Comparison of ENCODE assay signal across 1 cellular context in genomic region chrX:78945186-78945912, GRCh38.
A peak's percentile ranks its signal among the peaks of the same experiment; 100 is the strongest.
TF ChIP-seq lines count a peak whose summit lies in the region.

A gene with protein sequence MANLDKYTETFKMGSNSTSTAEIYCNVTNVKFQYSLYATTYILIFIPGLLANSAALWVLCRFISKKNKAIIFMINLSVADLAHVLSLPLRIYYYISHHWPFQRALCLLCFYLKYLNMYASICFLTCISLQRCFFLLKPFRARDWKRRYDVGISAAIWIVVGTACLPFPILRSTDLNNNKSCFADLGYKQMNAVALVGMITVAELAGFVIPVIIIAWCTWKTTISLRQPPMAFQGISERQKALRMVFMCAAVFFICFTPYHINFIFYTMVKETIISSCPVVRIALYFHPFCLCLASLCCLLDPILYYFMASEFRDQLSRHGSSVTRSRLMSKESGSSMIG (plus strand): TSS chrX:78945391. CDS start chrX:78960521, 15,130 bp downstream.

TF ChIP-seq in GM12878, 131 proteins besides CTCF, POLR2A, EP300 and RAD21 (continued from another document and continues in another):
- TF ChIP-seq, protein P1, sequence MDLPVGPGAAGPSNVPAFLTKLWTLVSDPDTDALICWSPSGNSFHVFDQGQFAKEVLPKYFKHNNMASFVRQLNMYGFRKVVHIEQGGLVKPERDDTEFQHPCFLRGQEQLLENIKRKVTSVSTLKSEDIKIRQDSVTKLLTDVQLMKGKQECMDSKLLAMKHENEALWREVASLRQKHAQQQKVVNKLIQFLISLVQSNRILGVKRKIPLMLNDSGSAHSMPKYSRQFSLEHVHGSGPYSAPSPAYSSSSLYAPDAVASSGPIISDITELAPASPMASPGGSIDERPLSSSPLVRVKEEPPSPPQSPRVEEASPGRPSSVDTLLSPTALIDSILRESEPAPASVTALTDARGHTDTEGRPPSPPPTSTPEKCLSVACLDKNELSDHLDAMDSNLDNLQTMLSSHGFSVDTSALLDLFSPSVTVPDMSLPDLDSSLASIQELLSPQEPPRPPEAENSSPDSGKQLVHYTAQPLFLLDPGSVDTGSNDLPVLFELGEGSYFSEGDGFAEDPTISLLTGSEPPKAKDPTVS (IDR thresholded peaks at IDR 0.05; ENCODE audit: low read depth, low read length) = no peak
- no peak for TF ChIP-seq ZNF217 (IDR thresholded peaks at IDR 0.05)
- no peak for TF ChIP-seq E2F8 (IDR thresholded peaks at IDR 0.05; ENCODE audit: low read depth, partially characterized antibody)
- peak; percentile 79 for TF ChIP-seq SMAD1 (IDR thresholded peaks at IDR 0.05; ENCODE audit: low read depth, partially characterized antibody)
- TF ChIP-seq ZNF24 (IDR thresholded peaks at IDR 0.05) = no peak; the same call in 1 of the 2 replicates
- no peak for TF ChIP-seq GABPA (IDR thresholded peaks at IDR 0.05; ENCODE audit: low read depth)
- TF ChIP-seq CBFB (IDR thresholded peaks at IDR 0.05; ENCODE audit: low read depth) = peak; percentile 81
- TF ChIP-seq ZBED1 (IDR thresholded peaks at IDR 0.05; ENCODE audit: borderline replicate concordance) = peak; percentile 47; the same call in 1 of the 2 replicates
- TF ChIP-seq FOXM1 (IDR thresholded peaks at IDR 0.05; ENCODE audit: low read depth, low read length) = peak; percentile 54; the same call in 1 of the 2 replicates
- TF ChIP-seq JUND (IDR thresholded peaks at IDR 0.05; ENCODE audit: low read depth, low read length) = no peak
- TF ChIP-seq PAX5 (IDR thresholded peaks at IDR 0.05; ENCODE audit: borderline replicate concordance, low read depth, low read length) = peak; percentile 14; the same call in 1 of the 2 replicates
- TF ChIP-seq PML (IDR thresholded peaks at IDR 0.05; ENCODE audit: low read length) = peak; percentile 67; the same call in 1 of the 2 replicates
- TF ChIP-seq RELB (IDR thresholded peaks at IDR 0.05; ENCODE audit: low read depth) = peak; percentile 93
- TF ChIP-seq ATF7 (IDR thresholded peaks at IDR 0.05; ENCODE audit: low read depth) = peak; percentile 81
- TF ChIP-seq, protein P2, sequence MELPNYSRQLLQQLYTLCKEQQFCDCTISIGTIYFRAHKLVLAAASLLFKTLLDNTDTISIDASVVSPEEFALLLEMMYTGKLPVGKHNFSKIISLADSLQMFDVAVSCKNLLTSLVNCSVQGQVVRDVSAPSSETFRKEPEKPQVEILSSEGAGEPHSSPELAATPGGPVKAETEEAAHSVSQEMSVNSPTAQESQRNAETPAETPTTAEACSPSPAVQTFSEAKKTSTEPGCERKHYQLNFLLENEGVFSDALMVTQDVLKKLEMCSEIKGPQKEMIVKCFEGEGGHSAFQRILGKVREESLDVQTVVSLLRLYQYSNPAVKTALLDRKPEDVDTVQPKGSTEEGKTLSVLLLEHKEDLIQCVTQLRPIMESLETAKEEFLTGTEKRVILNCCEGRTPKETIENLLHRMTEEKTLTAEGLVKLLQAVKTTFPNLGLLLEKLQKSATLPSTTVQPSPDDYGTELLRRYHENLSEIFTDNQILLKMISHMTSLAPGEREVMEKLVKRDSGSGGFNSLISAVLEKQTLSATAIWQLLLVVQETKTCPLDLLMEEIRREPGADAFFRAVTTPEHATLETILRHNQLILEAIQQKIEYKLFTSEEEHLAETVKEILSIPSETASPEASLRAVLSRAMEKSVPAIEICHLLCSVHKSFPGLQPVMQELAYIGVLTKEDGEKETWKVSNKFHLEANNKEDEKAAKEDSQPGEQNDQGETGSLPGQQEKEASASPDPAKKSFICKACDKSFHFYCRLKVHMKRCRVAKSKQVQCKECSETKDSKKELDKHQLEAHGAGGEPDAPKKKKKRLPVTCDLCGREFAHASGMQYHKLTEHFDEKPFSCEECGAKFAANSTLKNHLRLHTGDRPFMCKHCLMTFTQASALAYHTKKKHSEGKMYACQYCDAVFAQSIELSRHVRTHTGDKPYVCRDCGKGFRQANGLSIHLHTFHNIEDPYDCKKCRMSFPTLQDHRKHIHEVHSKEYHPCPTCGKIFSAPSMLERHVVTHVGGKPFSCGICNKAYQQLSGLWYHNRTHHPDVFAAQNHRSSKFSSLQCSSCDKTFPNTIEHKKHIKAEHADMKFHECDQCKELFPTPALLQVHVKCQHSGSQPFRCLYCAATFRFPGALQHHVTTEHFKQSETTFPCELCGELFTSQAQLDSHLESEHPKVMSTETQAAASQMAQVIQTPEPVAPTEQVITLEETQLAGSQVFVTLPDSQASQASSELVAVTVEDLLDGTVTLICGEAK (IDR thresholded peaks at IDR 0.05; ENCODE audit: borderline replicate concordance) = no peak
- TF ChIP-seq RFX5 (IDR thresholded peaks at IDR 0.05; ENCODE audit: low read depth, low read length) = peak; percentile 77
- TF ChIP-seq TAF1 (IDR thresholded peaks at IDR 0.05; ENCODE audit: borderline replicate concordance, low read depth, low read length) = peak; percentile 85
- TF ChIP-seq CBX5 (IDR thresholded peaks at IDR 0.05; ENCODE audit: low read depth) = no peak
- TF ChIP-seq IRF4 (IDR thresholded peaks at IDR 0.05; ENCODE audit: low read depth, low read length) = no peak
- peak; percentile 37; the same call in 1 of the 2 replicates for TF ChIP-seq NR2F1 (conservative IDR thresholded peaks at IDR 0.05)
- TF ChIP-seq PKNOX1 (IDR thresholded peaks at IDR 0.05) = peak; percentile 82
- no peak for TF ChIP-seq MTA3 (IDR thresholded peaks at IDR 0.05; ENCODE audit: borderline replicate concordance, low read length)
- peak; percentile 77 for TF ChIP-seq TBL1XR1 (IDR thresholded peaks at IDR 0.05; ENCODE audit: low read depth, low read length)
- no peak for TF ChIP-seq RELA (IDR thresholded peaks at IDR 0.05; ENCODE audit: borderline replicate concordance, partially characterized antibody)
- no peak for TF ChIP-seq SREBF2 (IDR thresholded peaks at IDR 0.05; ENCODE audit: low read length)
- no peak for TF ChIP-seq BHLHE40 (IDR thresholded peaks at IDR 0.05; ENCODE audit: borderline replicate concordance in 1 of 2, low read depth in 2 of 2, low read length in 1 of 2)
- peak; percentile 55 for TF ChIP-seq IKZF1 (conservative IDR thresholded peaks at IDR 0.05)
- TF ChIP-seq, protein P3, sequence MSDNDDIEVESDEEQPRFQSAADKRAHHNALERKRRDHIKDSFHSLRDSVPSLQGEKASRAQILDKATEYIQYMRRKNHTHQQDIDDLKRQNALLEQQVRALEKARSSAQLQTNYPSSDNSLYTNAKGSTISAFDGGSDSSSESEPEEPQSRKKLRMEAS (IDR thresholded peaks at IDR 0.05; ENCODE audit: low read depth, low read length) = no peak
- TF ChIP-seq PAX8 (IDR thresholded peaks at IDR 0.05) = no peak
- TF ChIP-seq, protein P4, sequence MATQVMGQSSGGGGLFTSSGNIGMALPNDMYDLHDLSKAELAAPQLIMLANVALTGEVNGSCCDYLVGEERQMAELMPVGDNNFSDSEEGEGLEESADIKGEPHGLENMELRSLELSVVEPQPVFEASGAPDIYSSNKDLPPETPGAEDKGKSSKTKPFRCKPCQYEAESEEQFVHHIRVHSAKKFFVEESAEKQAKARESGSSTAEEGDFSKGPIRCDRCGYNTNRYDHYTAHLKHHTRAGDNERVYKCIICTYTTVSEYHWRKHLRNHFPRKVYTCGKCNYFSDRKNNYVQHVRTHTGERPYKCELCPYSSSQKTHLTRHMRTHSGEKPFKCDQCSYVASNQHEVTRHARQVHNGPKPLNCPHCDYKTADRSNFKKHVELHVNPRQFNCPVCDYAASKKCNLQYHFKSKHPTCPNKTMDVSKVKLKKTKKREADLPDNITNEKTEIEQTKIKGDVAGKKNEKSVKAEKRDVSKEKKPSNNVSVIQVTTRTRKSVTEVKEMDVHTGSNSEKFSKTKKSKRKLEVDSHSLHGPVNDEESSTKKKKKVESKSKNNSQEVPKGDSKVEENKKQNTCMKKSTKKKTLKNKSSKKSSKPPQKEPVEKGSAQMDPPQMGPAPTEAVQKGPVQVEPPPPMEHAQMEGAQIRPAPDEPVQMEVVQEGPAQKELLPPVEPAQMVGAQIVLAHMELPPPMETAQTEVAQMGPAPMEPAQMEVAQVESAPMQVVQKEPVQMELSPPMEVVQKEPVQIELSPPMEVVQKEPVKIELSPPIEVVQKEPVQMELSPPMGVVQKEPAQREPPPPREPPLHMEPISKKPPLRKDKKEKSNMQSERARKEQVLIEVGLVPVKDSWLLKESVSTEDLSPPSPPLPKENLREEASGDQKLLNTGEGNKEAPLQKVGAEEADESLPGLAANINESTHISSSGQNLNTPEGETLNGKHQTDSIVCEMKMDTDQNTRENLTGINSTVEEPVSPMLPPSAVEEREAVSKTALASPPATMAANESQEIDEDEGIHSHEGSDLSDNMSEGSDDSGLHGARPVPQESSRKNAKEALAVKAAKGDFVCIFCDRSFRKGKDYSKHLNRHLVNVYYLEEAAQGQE (IDR thresholded peaks at IDR 0.05; ENCODE audit: low read depth, low read length) = no peak
- TF ChIP-seq, protein P5, sequence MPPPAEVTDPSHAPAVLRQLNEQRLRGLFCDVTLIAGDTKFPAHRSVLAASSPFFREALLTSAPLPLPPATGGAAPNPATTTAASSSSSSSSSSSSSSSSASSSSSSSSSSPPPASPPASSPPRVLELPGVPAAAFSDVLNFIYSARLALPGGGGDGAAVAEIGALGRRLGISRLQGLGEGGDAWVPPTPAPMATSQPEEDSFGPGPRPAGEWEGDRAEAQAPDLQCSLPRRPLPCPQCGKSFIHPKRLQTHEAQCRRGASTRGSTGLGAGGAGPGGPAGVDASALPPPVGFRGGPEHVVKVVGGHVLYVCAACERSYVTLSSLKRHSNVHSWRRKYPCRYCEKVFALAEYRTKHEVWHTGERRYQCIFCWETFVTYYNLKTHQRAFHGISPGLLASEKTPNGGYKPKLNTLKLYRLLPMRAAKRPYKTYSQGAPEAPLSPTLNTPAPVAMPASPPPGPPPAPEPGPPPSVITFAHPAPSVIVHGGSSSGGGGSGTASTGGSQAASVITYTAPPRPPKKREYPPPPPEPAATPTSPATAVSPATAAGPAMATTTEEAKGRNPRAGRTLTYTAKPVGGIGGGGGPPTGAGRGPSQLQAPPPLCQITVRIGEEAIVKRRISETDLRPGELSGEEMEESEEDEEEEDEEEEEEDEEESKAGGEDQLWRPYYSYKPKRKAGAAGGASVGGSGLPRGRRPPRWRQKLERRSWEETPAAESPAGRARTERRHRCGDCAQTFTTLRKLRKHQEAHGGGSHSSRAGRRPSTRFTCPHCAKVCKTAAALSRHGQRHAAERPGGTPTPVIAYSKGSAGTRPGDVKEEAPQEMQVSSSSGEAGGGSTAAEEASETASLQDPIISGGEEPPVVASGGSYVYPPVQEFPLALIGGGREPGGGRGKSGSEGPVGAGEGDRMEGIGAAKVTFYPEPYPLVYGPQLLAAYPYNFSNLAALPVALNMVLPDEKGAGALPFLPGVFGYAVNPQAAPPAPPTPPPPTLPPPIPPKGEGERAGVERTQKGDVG (CRISPR knock-in tag; IDR thresholded peaks at IDR 0.05) = no peak
- TF ChIP-seq FOXK2 (IDR thresholded peaks at IDR 0.05) = no peak
- TF ChIP-seq POU2F2 (IDR thresholded peaks at IDR 0.05; ENCODE audit: borderline replicate concordance, low read depth, low read length) = peak; percentile 66; the same call in 2 of the 3 replicates
- no peak for TF ChIP-seq MYB (IDR thresholded peaks at IDR 0.05; ENCODE audit: borderline replicate concordance, low read depth, low read length)
- no peak for TF ChIP-seq RCOR1 (conservative IDR thresholded peaks at IDR 0.05; ENCODE audit: low read depth, low read length)
- TF ChIP-seq BCL3 (IDR thresholded peaks at IDR 0.05; ENCODE audit: borderline replicate concordance, insufficient read depth, low read depth, low read length, poor library complexity, severe bottlenecking) = no peak
- TF ChIP-seq SREBF1 (IDR thresholded peaks at IDR 0.05; ENCODE audit: low read length) = no peak
- TF ChIP-seq SPI1 (IDR thresholded peaks at IDR 0.05; ENCODE audit: borderline replicate concordance, insufficient read depth, low read depth, low read length) = peak; percentile 87
- peak; percentile 84 for TF ChIP-seq MTA2 (IDR thresholded peaks at IDR 0.05; ENCODE audit: low read depth)
- no peak for TF ChIP-seq HDAC6 (IDR thresholded peaks at IDR 0.05; ENCODE audit: unreplicated experiment)
- TF ChIP-seq POLR2AphosphoS5 (IDR thresholded peaks at IDR 0.05; ENCODE audit: low read length) = peak; percentile 96
